In the genomic region with DNA sequence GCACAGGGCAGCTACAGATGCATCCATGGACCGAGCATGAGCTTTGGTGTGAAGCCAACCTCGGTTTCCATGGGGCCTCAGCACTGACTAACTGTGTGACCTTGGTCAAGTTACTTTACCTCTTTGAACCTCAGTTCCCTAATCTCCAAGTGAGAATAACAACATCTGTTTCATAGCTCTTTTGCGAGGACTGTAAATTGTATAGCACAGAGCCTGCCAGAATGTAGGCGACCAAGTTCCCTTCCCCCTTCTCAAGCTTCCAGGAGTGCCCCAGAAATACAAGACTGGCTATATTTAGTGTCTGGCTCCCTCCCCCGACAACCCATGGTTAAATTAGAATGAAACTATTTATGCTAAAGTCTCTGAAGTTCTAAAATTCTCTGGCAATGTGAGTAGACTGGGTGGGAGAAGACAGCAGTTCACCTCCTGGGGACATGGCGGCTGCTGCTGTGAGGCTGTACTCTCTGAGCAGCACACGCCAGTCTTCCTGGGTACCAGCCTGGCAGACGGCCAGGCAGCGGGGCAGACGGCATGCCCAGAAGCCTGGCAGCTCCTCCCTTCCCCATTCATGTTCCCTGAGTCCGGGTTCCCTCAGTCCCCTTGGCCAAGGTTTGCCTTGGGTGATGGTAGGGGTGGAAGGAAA, we compare ENCODE assay signal across 14 cellular contexts. TPM values are rescaled to one million over a fixed set of nuclear protein-coding genes. Genes with fewer than 3 reads are reported as not detected.
A peak's percentile ranks its signal among the peaks of the same experiment; 100 is the strongest.
DNase-seq lines count a peak whose midpoint lies in the region; ATAC-seq and TF ChIP-seq lines count a peak whose summit lies in the region.
"Had no signal": no experiment of that assay in that cellular context is flagged by ENCODE, and none has a peak within 500 bp of the region (broad histone marks: within the 10 kb centered on the region; RNA-seq: fewer than 3 reads in every experiment).

No MANE protein-coding gene starts in this region.

- H4K5ac ChIP-seq in IMR-90 (ENCODE audit: low read depth, low read length) = no peak overlapping the region

- H3K9me3 ChIP-seq in IMR-90 (ENCODE audit: control insufficient read depth, insufficient read depth, low read length) (no peaks in the 10 kb centered on the region), skeletal muscle tissue (ENCODE audit: control insufficient read depth in 3 of 3, low read length in 3 of 3) (no peaks in the 10 kb centered on the region)
- H3K9me3 ChIP-seq: SJSA1 had no signal

- TF ChIP-seq RAD21 in IMR-90 (IDR thresholded peaks at IDR 0.05; ENCODE audit: low read length) = no peak

- POLR2A ChIA-PET in IMR-90 (lab: Charles Lee; ENCODE audit: unreplicated experiment) = no interaction called here
- POLR2A ChIA-PET in RWPE1 (lab: Yijun Ruan, JAX; ENCODE audit: low non-redundant PET) = no interaction called here

- no peaks in the 10 kb centered on the region for H4K20me1 ChIP-seq in IMR-90 (ENCODE audit: insufficient read depth, low read length)

- H2BK5ac ChIP-seq in IMR-90 (ENCODE audit: low read depth, low read length, poor library complexity, severe bottlenecking) = no peak overlapping the region

- H3K18ac ChIP-seq in IMR-90 (ENCODE audit: low read depth, low read length) = peak overlapping the region; percentile 6

- H3K14ac ChIP-seq in IMR-90 (replicated peaks; ENCODE audit: low read depth, low read length) = no peak overlapping the region

- no peak overlapping the region for H2BK120ac ChIP-seq in IMR-90 (ENCODE audit: low read depth, low read length)

- H3K27ac ChIP-seq in IMR-90 (ENCODE audit: insufficient read depth, low read length) (no peak overlapping the region), RWPE1 (peak overlapping the region; percentile 47), skeletal muscle tissue (ENCODE audit: low read depth, low read length) (no peak overlapping the region)
- H3K27ac ChIP-seq: HL-60, SJSA1 had no signal

- DNase-seq in IMR-90 (no peak), RWPE1 (ENCODE audit: low spot score) (no peak), left cardiac atrium (peak; percentile 34), RKO (ENCODE audit: low spot score) (no peak), NCI-H1436 (lab: John Stamatoyannopoulos, UW) (no peak)
- DNase-seq: activated CD4-positive, alpha-beta T cell treated with anti-CD3 and anti-CD28 coated beads, Interleukin-2, amount 50 U/mL, for 1 hour; GDM1; kidney; NCI-H2029 had no signal

- H3K27me3 ChIP-seq in IMR-90 (ENCODE audit: control insufficient read depth, insufficient read depth, low read length) (no peaks in the 10 kb centered on the region), skeletal muscle tissue (ENCODE audit: control insufficient read depth in 3 of 3, insufficient read depth in 3 of 3, low read length in 3 of 3) (no peaks in the 10 kb centered on the region)
- H3K27me3 ChIP-seq: SJSA1 had no signal

- no peak overlapping the region for H2BK20ac ChIP-seq in IMR-90 (ENCODE audit: low read depth, low read length)

- H2AFZ ChIP-seq in IMR-90 (replicated peaks; ENCODE audit: low read length, poor library complexity) = no peak overlapping the region

- in situ Hi-C loops in IMR-90 (cut with MboI; ENCODE audit: low sequenced_read_pairs) = no loop called here

- BruUV-seq in IMR-90 (replicated peaks; lab: Mats Ljungman, UMichigan) = no TSS peak

- no peak overlapping the region for H3K4me2 ChIP-seq in IMR-90 (ENCODE audit: low read depth, low read length)

- H3K36me3 ChIP-seq in IMR-90 (ENCODE audit: control insufficient read depth, insufficient read depth, low read length) (no peaks in the 10 kb centered on the region), skeletal muscle tissue (ENCODE audit: control insufficient read depth in 3 of 3, insufficient read depth in 3 of 3, low read length in 3 of 3) (no peaks in the 10 kb centered on the region)
- H3K36me3 ChIP-seq: SJSA1 had no signal

- no peak overlapping the region for H4K91ac ChIP-seq in IMR-90 (ENCODE audit: insufficient read depth, low read depth, low read length)

- H3K9ac ChIP-seq in IMR-90 (ENCODE audit: low read depth, low read length) (no peak overlapping the region), skeletal muscle tissue (ENCODE audit: low read depth in 1 of 3, low read length in 3 of 3) (peak overlapping the region in 2 of 3 donors; percentile 16 to 25)

- peaks cover 9% of the 10 kb centered on the region for H3K4me1 ChIP-seq in IMR-90 (ENCODE audit: control insufficient read depth, insufficient read depth, low read length)
- peaks cover 11 to 15% (median 15%) of the 10 kb centered on the region in 3 donors for H3K4me1 ChIP-seq in skeletal muscle tissue (ENCODE audit: control insufficient read depth in 3 of 3, insufficient read depth in 3 of 3, low read length in 3 of 3)
- H3K4me1 ChIP-seq: SJSA1 had no signal

- no peak overlapping the region for H3K4me3 ChIP-seq in IMR-90 (ENCODE audit: insufficient read depth, low read depth, low read length)
- peak overlapping the region in 2 of 3 donors; percentile 2 to 29 for H3K4me3 ChIP-seq in skeletal muscle tissue (ENCODE audit: low read length in 3 of 3)
- H3K4me3 ChIP-seq: SJSA1 had no signal

- WGBS in IMR-90 (ENCODE audit: extremely low coverage in 2 of 2, insufficient read length in 1 of 2), 2 experiments = 80% methylated on average over 1 of the region's 11 CpGs; no CpG with 5 or more reads in 1 of the 2 experiments

- dilution Hi-C loops in IMR-90 (cut with HindIII; ENCODE audit: low sequenced_read_pairs, unreplicated experiment) = no loop called here

- H3K4ac ChIP-seq in IMR-90 (ENCODE audit: low read depth, low read length) = no peak overlapping the region

- no peak; the same call in 1 of the 2 replicates for ATAC-seq in IMR-90 (ENCODE audit: low read depth)
- peak; percentile 52 to 70 for ATAC-seq in left cardiac atrium
- ATAC-seq in HG02885 (IDR thresholded peaks at IDR 0.05; ENCODE audit: poor library complexity, unreplicated experiment) = no peak
- ATAC-seq: HCT116 had no signal

- H2BK15ac ChIP-seq in IMR-90 (ENCODE audit: low read depth, low read length) = no peak overlapping the region; the same call in 2 of the 3 replicates

- intact Hi-C loops in IMR-90 (cut with micrococcal nuclease) (no loop called here), left cardiac atrium (cut with DNase I) (no loop called here)

- no peak for TF ChIP-seq POLR2A in IMR-90 (IDR thresholded peaks at IDR 0.05; ENCODE audit: low read depth, low read length)

- TF ChIP-seq CTCF in IMR-90 (conservative IDR thresholded peaks at IDR 0.05; ENCODE audit: low read depth, low read length) (no peak), RWPE1 (conservative IDR thresholded peaks at IDR 0.05; ENCODE audit: low read depth) (no peak)

- H4K8ac ChIP-seq in IMR-90 (ENCODE audit: low read depth in 2 of 2, low read length in 2 of 2) = no peak overlapping the region

- no peaks in the 10 kb centered on the region for H3K79me1 ChIP-seq in IMR-90 (ENCODE audit: low read depth in 1 of 2, low read length in 2 of 2)

- H3K56ac ChIP-seq in IMR-90 (ENCODE audit: extremely low read depth, insufficient read depth, low read length) = no peak overlapping the region

- CTCF ChIA-PET in IMR-90 (lab: Yijun Ruan, JAX) (interaction anchor here (0.7 kb wide), 1 partner anchor 60 kb away, joined by 3 read pairs; no protein-coding TSS in a partner anchor), RWPE1 (lab: Yijun Ruan, JAX) (interaction anchor here (0.6 kb wide), 1 partner anchor 101 kb away, joined by 4 read pairs; no protein-coding TSS in a partner anchor)

- H2AK5ac ChIP-seq in IMR-90 (ENCODE audit: low read depth, low read length) = peak overlapping the region; percentile 45

- H3K23ac ChIP-seq in IMR-90 (ENCODE audit: low read depth, low read length) = no peak overlapping the region

- peak overlapping the region; percentile 15 for H2AK9ac ChIP-seq in IMR-90 (replicated peaks; ENCODE audit: low read depth, low read length, poor library complexity)

- no peaks in the 10 kb centered on the region; the same call in 1 of the 2 replicates for H3K9me1 ChIP-seq in IMR-90 (ENCODE audit: insufficient read depth, low read length)

TF ChIP-seq in IMR-90, 13 proteins besides CTCF, POLR2A, EP300 and RAD21 (continues in another document):
- TF ChIP-seq BHLHE40 (IDR thresholded peaks at IDR 0.05; ENCODE audit: low read depth, low read length) (no peak), RFX5 (IDR thresholded peaks at IDR 0.05; ENCODE audit: low read depth, low read length) (no peak), NFE2L2 (IDR thresholded peaks at IDR 0.05; ENCODE audit: low read depth, low read length) (no peak), RCOR1 (IDR thresholded peaks at IDR 0.05; ENCODE audit: insufficient replicate concordance, low read length) (no peak), CEBPB (IDR thresholded peaks at IDR 0.05; ENCODE audit: low read depth, low read length) (no peak), MXI1 (IDR thresholded peaks at IDR 0.05; ENCODE audit: borderline replicate concordance, low read depth, low read length) (no peak), SMC3 (IDR thresholded peaks at IDR 0.05; ENCODE audit: low read depth, low read length) (no peak), MAZ (IDR thresholded peaks at IDR 0.05; ENCODE audit: borderline replicate concordance, low read depth, low read length) (no peak), FOS (IDR thresholded peaks at IDR 0.05; ENCODE audit: low read depth, low read length) (no peak), CHD1 (IDR thresholded peaks at IDR 0.05; ENCODE audit: low read depth, low read length) (no peak)
- TF ChIP-seq, protein P1, sequence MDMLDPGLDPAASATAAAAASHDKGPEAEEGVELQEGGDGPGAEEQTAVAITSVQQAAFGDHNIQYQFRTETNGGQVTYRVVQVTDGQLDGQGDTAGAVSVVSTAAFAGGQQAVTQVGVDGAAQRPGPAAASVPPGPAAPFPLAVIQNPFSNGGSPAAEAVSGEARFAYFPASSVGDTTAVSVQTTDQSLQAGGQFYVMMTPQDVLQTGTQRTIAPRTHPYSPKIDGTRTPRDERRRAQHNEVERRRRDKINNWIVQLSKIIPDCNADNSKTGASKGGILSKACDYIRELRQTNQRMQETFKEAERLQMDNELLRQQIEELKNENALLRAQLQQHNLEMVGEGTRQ (IDR thresholded peaks at IDR 0.05; ENCODE audit: low read depth, low read length) = no peak
- TF ChIP-seq, protein P2, sequence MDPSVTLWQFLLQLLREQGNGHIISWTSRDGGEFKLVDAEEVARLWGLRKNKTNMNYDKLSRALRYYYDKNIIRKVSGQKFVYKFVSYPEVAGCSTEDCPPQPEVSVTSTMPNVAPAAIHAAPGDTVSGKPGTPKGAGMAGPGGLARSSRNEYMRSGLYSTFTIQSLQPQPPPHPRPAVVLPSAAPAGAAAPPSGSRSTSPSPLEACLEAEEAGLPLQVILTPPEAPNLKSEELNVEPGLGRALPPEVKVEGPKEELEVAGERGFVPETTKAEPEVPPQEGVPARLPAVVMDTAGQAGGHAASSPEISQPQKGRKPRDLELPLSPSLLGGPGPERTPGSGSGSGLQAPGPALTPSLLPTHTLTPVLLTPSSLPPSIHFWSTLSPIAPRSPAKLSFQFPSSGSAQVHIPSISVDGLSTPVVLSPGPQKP (IDR thresholded peaks at IDR 0.05; ENCODE audit: borderline replicate concordance, low read depth, low read length) = no peak

RNA-seq across cellular contexts. Expression of a gene that starts 22.0 kb away (rescaled TPM):
- total RNA-seq in IMR-90 (2012; rRNA removed) (327 and 441 TPM in 2 replicates), left cardiac atrium (100 to 1,000 TPM; 271 to 327 TPM), skeletal muscle tissue (116 TPM)
- polyA plus RNA-seq in IMR-90 (2012; rRNA removed) = 244 and 254 TPM in 2 replicates
- polyA plus RNA-seq in IMR-90 (2012; cell fraction: cytosol; rRNA removed) = 142 and 290 TPM in 2 replicates
- polyA plus RNA-seq in IMR-90 (2012; cell fraction: nucleus; rRNA removed; ENCODE audit: low replicate concordance) = 69.6 and 90.7 TPM in 2 replicates

Comparison
In these comparisons a context has a peak if more than half of its experiments do, and no peak if none do; other contexts are left out.
1. ATAC-seq: peak in left cardiac atrium (2 of 2); none in IMR-90 (single experiment) and HG02885 (single experiment).